ENCODE assay signal across 1 cellular context in genomic region chr6:44223471-44224153, GRCh38.
TF ChIP-seq lines count a peak whose summit lies in the region.

SLC29A1 (plus strand) TSS chr6:44223595; CDS start chr6:44227314, 3,719 bp downstream.

TF ChIP-seq in HepG2, 621 proteins besides CTCF, POLR2A, EP300 and RAD21 (continued from another document and continues in another):
- TF ChIP-seq ZSCAN12 (CRISPR knock-in tag; IDR thresholded peaks at IDR 0.05) (peak; percentile 54; the same call in 1 of the 2 replicates), HNRNPH1 (optimal IDR thresholded peaks at IDR 0.05; ENCODE audit: low read depth, low read length) (no peak), ZC3H13 (CRISPR knock-in tag; IDR thresholded peaks at IDR 0.05) (no peak), ZNF407 (CRISPR knock-in tag; IDR thresholded peaks at IDR 0.05; ENCODE audit: not compliant biosample characterization) (no peak), ARNT (IDR thresholded peaks at IDR 0.05) (no peak), ETV6 (CRISPR knock-in tag; conservative IDR thresholded peaks at IDR 0.05) (no peak), ZSCAN29 (CRISPR knock-in tag; conservative IDR thresholded peaks at IDR 0.05) (no peak), SNAPC5 (CRISPR knock-in tag; IDR thresholded peaks at IDR 0.05; ENCODE audit: borderline replicate concordance) (no peak), ZNF333 (CRISPR knock-in tag; IDR thresholded peaks at IDR 0.05; ENCODE audit: borderline replicate concordance) (no peak), ZBTB25 (CRISPR knock-in tag; IDR thresholded peaks at IDR 0.05) (no peak), ETV5 (CRISPR knock-in tag; IDR thresholded peaks at IDR 0.05; ENCODE audit: borderline replicate concordance) (peak; percentile 24; the same call in 1 of the 2 replicates), ZNF451 (CRISPR knock-in tag; IDR thresholded peaks at IDR 0.05) (peak; percentile 89), NFATC3 (CRISPR knock-in tag; IDR thresholded peaks at IDR 0.05) (no peak), EEA1 (CRISPR knock-in tag; IDR thresholded peaks at IDR 0.05; ENCODE audit: borderline replicate concordance) (no peak; the same call in none of the 2 replicates), RARA (CRISPR knock-in tag; IDR thresholded peaks at IDR 0.05) (peak; percentile 42; the same call in 1 of the 2 replicates), HOXD1 (CRISPR knock-in tag; IDR thresholded peaks at IDR 0.05) (0 out of 2 replicates have a peak, but pooled peaks have one; percentile 74), SRY (CRISPR knock-in tag; IDR thresholded peaks at IDR 0.05) (no peak; the same call in 1 of the 2 replicates), MIER3 (CRISPR knock-in tag; IDR thresholded peaks at IDR 0.05; ENCODE audit: borderline replicate concordance) (no peak; the same call in 1 of the 2 replicates), ZNF30 (CRISPR knock-in tag; IDR thresholded peaks at IDR 0.05) (no peak), THAP8 (CRISPR knock-in tag; IDR thresholded peaks at IDR 0.05; ENCODE audit: borderline replicate concordance) (peak; percentile 70; the same call in 1 of the 2 replicates), ZNF563 (CRISPR knock-in tag; IDR thresholded peaks at IDR 0.05) (peak; percentile 64; the same call in 1 of the 2 replicates), SKI (IDR thresholded peaks at IDR 0.05; ENCODE audit: partially characterized antibody) (peak; percentile 38), ZNF777 (CRISPR knock-in tag; IDR thresholded peaks at IDR 0.05) (peak; percentile 46), AKNA (CRISPR knock-in tag; IDR thresholded peaks at IDR 0.05; ENCODE audit: borderline replicate concordance) (no peak), ZNF552 (CRISPR knock-in tag; IDR thresholded peaks at IDR 0.05; ENCODE audit: borderline replicate concordance) (no peak), GMEB1 (CRISPR knock-in tag; IDR thresholded peaks at IDR 0.05; ENCODE audit: borderline replicate concordance) (peak; percentile 68; the same call in 1 of the 2 replicates), FOXO1 (CRISPR knock-in tag; IDR thresholded peaks at IDR 0.05) (no peak), DMAP1 (CRISPR knock-in tag; IDR thresholded peaks at IDR 0.05) (peak; percentile 63; the same call in 1 of the 2 replicates), TSC22D2 (CRISPR knock-in tag; IDR thresholded peaks at IDR 0.05; ENCODE audit: borderline replicate concordance) (no peak), ZBTB37 (CRISPR knock-in tag; IDR thresholded peaks at IDR 0.05) (no peak), KLF12 (CRISPR knock-in tag; IDR thresholded peaks at IDR 0.05; ENCODE audit: borderline replicate concordance) (peak; percentile 89; the same call in 1 of the 2 replicates), ZNF703 (CRISPR knock-in tag; IDR thresholded peaks at IDR 0.05; ENCODE audit: borderline replicate concordance) (no peak; the same call in 1 of the 2 replicates), ZBTB20 (CRISPR knock-in tag; IDR thresholded peaks at IDR 0.05; ENCODE audit: borderline replicate concordance, low read depth) (no peak), NR0B2 (CRISPR knock-in tag; IDR thresholded peaks at IDR 0.05) (peak; percentile 47; the same call in 1 of the 2 replicates), ZNF562 (CRISPR knock-in tag; IDR thresholded peaks at IDR 0.05; ENCODE audit: borderline replicate concordance) (no peak), TBX2 (CRISPR knock-in tag; IDR thresholded peaks at IDR 0.05; ENCODE audit: borderline replicate concordance) (peak; percentile 66; the same call in 1 of the 2 replicates), ZNF160 (CRISPR knock-in tag; IDR thresholded peaks at IDR 0.05) (no peak; the same call in 1 of the 2 replicates), ZNF790 (CRISPR knock-in tag; IDR thresholded peaks at IDR 0.05; ENCODE audit: borderline replicate concordance) (no peak), ELF3 (CRISPR knock-in tag; IDR thresholded peaks at IDR 0.05) (peak; percentile 17; the same call in 1 of the 2 replicates), TEAD3 (CRISPR knock-in tag; optimal IDR thresholded peaks at IDR 0.05; ENCODE audit: borderline replicate concordance) (peak; percentile 13), ZNF329 (CRISPR knock-in tag; IDR thresholded peaks at IDR 0.05; ENCODE audit: low read depth) (peak; percentile 39; the same call in 1 of the 2 replicates), MTERF4 (CRISPR knock-in tag; IDR thresholded peaks at IDR 0.05) (peak; percentile 86; the same call in 1 of the 2 replicates), ZNF652 (CRISPR knock-in tag; IDR thresholded peaks at IDR 0.05; ENCODE audit: borderline replicate concordance, low read depth) (no peak), CEBPG (CRISPR knock-in tag; IDR thresholded peaks at IDR 0.05) (no peak), HOXA3 (CRISPR knock-in tag; IDR thresholded peaks at IDR 0.05) (peak; percentile 87)
